1 cellular context compared by ENCODE assay signal in the genomic region with DNA sequence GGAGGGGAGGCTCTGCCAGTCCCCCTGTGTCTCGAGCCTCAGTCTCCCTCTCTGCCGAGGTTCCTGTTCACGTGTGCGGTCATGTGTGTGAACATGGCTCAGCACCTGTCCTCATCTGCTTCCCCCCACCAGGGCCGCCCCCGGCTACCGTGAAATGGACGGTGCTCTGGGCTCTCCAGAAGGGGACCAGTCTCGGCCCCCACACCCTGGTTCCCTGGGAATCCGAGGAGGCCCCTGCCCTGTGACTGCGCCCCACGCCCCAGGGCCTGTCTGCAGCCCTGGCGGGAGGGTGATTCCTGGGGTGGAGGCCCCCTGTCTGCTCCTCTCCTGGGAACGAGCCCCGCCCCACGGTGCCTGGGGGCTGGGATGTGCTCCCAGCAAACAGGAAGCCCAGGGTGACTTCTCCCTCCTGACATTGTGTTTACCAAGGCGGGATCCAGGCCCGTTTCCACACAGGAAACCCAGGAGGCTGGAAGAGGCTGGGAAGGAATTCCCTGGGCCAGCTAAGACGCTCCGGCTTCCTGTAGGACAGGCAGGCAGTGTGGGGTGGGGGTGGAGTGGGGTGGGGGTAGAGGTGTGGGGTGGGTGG.
A peak's percentile ranks its signal among the peaks of the same experiment; 100 is the strongest.
TF ChIP-seq lines count a peak whose summit lies in the region.

No MANE protein-coding gene starts in this region.

TF ChIP-seq in HEK293, 187 proteins besides CTCF, POLR2A, EP300 and RAD21 (continued from another document):
- peak; percentile 25; the same call in 1 of the 2 replicates for TF ChIP-seq PATZ1 (tag by site-specific recombination; IDR thresholded peaks at IDR 0.05)
- TF ChIP-seq ZNF621 (tag by site-specific recombination; IDR thresholded peaks at IDR 0.05), result no peak
- TF ChIP-seq ZNF221 (tag by site-specific recombination; IDR thresholded peaks at IDR 0.05; ENCODE audit: borderline replicate concordance), result no peak
- no peak for TF ChIP-seq ZNF391 (tag by site-specific recombination; IDR thresholded peaks at IDR 0.05; ENCODE audit: borderline replicate concordance, low read depth)
- no peak for TF ChIP-seq MYNN (tag by site-specific recombination; IDR thresholded peaks at IDR 0.05; ENCODE audit: borderline replicate concordance)
- TF ChIP-seq ZIC2 (tag by site-specific recombination; IDR thresholded peaks at IDR 0.05), result peak; percentile 52; the same call in 1 of the 2 replicates
- TF ChIP-seq KLF1 (tag by site-specific recombination; IDR thresholded peaks at IDR 0.05), result peak; percentile 99
TF ChIP-seq in HEK293: peak in this region for 4.
